Comparison of ENCODE assay signal across 4 cellular contexts in genomic region chr7:134347567-134347966, GRCh38.
TF ChIP-seq lines count a peak whose summit lies in the region.

No MANE protein-coding gene starts in this region.

TF ChIP-seq in SK-N-SH, 30 proteins besides CTCF, POLR2A, EP300 and RAD21:
- TF ChIP-seq YY1 (IDR thresholded peaks at IDR 0.05; ENCODE audit: low read depth) (no peak), POLR2AphosphoS5 (IDR thresholded peaks at IDR 0.05; ENCODE audit: low read depth, low read length) (no peak), USF2 (IDR thresholded peaks at IDR 0.05; ENCODE audit: borderline replicate concordance, low read depth, low read length) (no peak), GABPA (IDR thresholded peaks at IDR 0.05; ENCODE audit: low read depth) (no peak), SIN3A (IDR thresholded peaks at IDR 0.05; ENCODE audit: borderline replicate concordance, low read depth, low read length) (no peak), RXRA (IDR thresholded peaks at IDR 0.05; ENCODE audit: borderline replicate concordance, low read depth) (no peak), FOXJ3 (CRISPR knock-in tag; IDR thresholded peaks at IDR 0.05) (no peak), GATA2 (CRISPR knock-in tag; IDR thresholded peaks at IDR 0.05) (no peak)

TF ChIP-seq in SK-N-SH treated with all-trans-retinoic acid at 6 μM for 48 hours, 23 proteins besides CTCF, POLR2A, EP300 and RAD21:
- TF ChIP-seq OSR1 (CRISPR knock-in tag; IDR thresholded peaks at IDR 0.05) (no peak), PPARA (CRISPR knock-in tag; IDR thresholded peaks at IDR 0.05; ENCODE audit: borderline replicate concordance) (no peak), ZC3H10 (CRISPR knock-in tag; IDR thresholded peaks at IDR 0.05) (no peak), ZFP30 (CRISPR knock-in tag; IDR thresholded peaks at IDR 0.05) (no peak)
- TF ChIP-seq, protein P1, sequence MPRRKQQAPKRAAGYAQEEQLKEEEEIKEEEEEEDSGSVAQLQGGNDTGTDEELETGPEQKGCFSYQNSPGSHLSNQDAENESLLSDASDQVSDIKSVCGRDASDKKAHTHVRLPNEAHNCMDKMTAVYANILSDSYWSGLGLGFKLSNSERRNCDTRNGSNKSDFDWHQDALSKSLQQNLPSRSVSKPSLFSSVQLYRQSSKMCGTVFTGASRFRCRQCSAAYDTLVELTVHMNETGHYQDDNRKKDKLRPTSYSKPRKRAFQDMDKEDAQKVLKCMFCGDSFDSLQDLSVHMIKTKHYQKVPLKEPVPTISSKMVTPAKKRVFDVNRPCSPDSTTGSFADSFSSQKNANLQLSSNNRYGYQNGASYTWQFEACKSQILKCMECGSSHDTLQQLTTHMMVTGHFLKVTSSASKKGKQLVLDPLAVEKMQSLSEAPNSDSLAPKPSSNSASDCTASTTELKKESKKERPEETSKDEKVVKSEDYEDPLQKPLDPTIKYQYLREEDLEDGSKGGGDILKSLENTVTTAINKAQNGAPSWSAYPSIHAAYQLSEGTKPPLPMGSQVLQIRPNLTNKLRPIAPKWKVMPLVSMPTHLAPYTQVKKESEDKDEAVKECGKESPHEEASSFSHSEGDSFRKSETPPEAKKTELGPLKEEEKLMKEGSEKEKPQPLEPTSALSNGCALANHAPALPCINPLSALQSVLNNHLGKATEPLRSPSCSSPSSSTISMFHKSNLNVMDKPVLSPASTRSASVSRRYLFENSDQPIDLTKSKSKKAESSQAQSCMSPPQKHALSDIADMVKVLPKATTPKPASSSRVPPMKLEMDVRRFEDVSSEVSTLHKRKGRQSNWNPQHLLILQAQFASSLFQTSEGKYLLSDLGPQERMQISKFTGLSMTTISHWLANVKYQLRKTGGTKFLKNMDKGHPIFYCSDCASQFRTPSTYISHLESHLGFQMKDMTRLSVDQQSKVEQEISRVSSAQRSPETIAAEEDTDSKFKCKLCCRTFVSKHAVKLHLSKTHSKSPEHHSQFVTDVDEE (CRISPR knock-in tag; IDR thresholded peaks at IDR 0.05): no peak
- TF ChIP-seq, protein P2, sequence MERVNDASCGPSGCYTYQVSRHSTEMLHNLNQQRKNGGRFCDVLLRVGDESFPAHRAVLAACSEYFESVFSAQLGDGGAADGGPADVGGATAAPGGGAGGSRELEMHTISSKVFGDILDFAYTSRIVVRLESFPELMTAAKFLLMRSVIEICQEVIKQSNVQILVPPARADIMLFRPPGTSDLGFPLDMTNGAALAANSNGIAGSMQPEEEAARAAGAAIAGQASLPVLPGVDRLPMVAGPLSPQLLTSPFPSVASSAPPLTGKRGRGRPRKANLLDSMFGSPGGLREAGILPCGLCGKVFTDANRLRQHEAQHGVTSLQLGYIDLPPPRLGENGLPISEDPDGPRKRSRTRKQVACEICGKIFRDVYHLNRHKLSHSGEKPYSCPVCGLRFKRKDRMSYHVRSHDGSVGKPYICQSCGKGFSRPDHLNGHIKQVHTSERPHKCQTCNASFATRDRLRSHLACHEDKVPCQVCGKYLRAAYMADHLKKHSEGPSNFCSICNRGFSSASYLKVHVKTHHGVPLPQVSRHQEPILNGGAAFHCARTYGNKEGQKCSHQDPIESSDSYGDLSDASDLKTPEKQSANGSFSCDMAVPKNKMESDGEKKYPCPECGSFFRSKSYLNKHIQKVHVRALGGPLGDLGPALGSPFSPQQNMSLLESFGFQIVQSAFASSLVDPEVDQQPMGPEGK (CRISPR knock-in tag; IDR thresholded peaks at IDR 0.05; ENCODE audit: borderline replicate concordance): no peak

TF ChIP-seq in HEK293, 187 proteins besides CTCF, POLR2A, EP300 and RAD21:
- no peak for TF ChIP-seq ZNF658 (tag by site-specific recombination; IDR thresholded peaks at IDR 0.05)
- TF ChIP-seq ZNF366 (tag by site-specific recombination; conservative IDR thresholded peaks at IDR 0.05): peak; percentile 71
TF ChIP-seq in HEK293: peak in this region for 1.

TF ChIP-seq in H1, 55 proteins besides CTCF, POLR2A, EP300 and RAD21 (continued from another document):
- no peak for TF ChIP-seq TAF1 (IDR thresholded peaks at IDR 0.05; ENCODE audit: low read depth, low read length)
- TF ChIP-seq GABPA (IDR thresholded peaks at IDR 0.05; ENCODE audit: borderline replicate concordance, insufficient read depth, low read length): no peak
- no peak for TF ChIP-seq MAX (IDR thresholded peaks at IDR 0.05)
- no peak for TF ChIP-seq SIX5 (IDR thresholded peaks at IDR 0.05; ENCODE audit: low read depth, low read length)
- no peak for TF ChIP-seq NRF1 (IDR thresholded peaks at IDR 0.05; ENCODE audit: low read depth, low read length)
- no peak for TF ChIP-seq SP4 (IDR thresholded peaks at IDR 0.05; ENCODE audit: low read length)
